2 cellular contexts compared by ENCODE assay signal in genomic region chr5:6759401-6759800, GRCh38.
TF ChIP-seq lines count a peak whose summit lies in the region.

No MANE protein-coding gene starts in this region.

TF ChIP-seq in HEK293, 187 proteins besides CTCF, POLR2A, EP300 and RAD21 (continued from another document):
- TF ChIP-seq ZBTB11 (tag by site-specific recombination; conservative IDR thresholded peaks at IDR 0.05; ENCODE audit: low read depth) (no peak), SETDB1 (IDR thresholded peaks at IDR 0.05; ENCODE audit: insufficient read length, low read length) (no peak), ZNF157 (tag by site-specific recombination; IDR thresholded peaks at IDR 0.05) (no peak), ZBTB1 (tag by site-specific recombination; IDR thresholded peaks at IDR 0.05) (no peak), ZNF175 (tag by site-specific recombination; IDR thresholded peaks at IDR 0.05) (no peak), SP7 (tag by site-specific recombination; IDR thresholded peaks at IDR 0.05) (peak; percentile 17; the same call in 1 of the 2 replicates)

TF ChIP-seq in WTC11, 78 proteins besides CTCF, POLR2A, EP300 and RAD21 (continued from another document):
- no peak for TF ChIP-seq HMGXB4 (CRISPR knock-in tag; IDR thresholded peaks at IDR 0.05)
- TF ChIP-seq ZBTB43 (CRISPR knock-in tag; IDR thresholded peaks at IDR 0.05) = no peak
- TF ChIP-seq SP1 (CRISPR knock-in tag; conservative IDR thresholded peaks at IDR 0.05) = no peak
- TF ChIP-seq MXD4 (CRISPR knock-in tag; IDR thresholded peaks at IDR 0.05; ENCODE audit: borderline replicate concordance) = no peak
- TF ChIP-seq HMGA2 (CRISPR knock-in tag; IDR thresholded peaks at IDR 0.05) = no peak
- no peak for TF ChIP-seq ZNF416 (CRISPR knock-in tag; IDR thresholded peaks at IDR 0.05)
- TF ChIP-seq ZNF281 (CRISPR knock-in tag; IDR thresholded peaks at IDR 0.05) = no peak
